ENCODE assay signal across 2 cellular contexts in genomic region chr15:71145648-71146047, GRCh38.
A peak's percentile ranks its signal among the peaks of the same experiment; 100 is the strongest.
TF ChIP-seq lines count a peak whose summit lies in the region.

No MANE protein-coding gene starts in this region.

TF ChIP-seq in A549, 52 proteins besides CTCF, POLR2A, EP300 and RAD21:
- no peak for TF ChIP-seq REST (IDR thresholded peaks at IDR 0.05)
- no peak for TF ChIP-seq NPAS2 (CRISPR knock-in tag; IDR thresholded peaks at IDR 0.05; ENCODE audit: borderline replicate concordance)
- no peak for TF ChIP-seq MYC (IDR thresholded peaks at IDR 0.05; ENCODE audit: borderline replicate concordance, low read length)
- TF ChIP-seq HOXB13 (CRISPR knock-in tag; IDR thresholded peaks at IDR 0.05; ENCODE audit: low read depth) = no peak
- no peak for TF ChIP-seq RCOR1 (IDR thresholded peaks at IDR 0.05; ENCODE audit: low read depth, low read length)

TF ChIP-seq in K562, 482 proteins besides CTCF, POLR2A, EP300 and RAD21 (continued from another document):
- TF ChIP-seq ZNF263 (CRISPR knock-in tag; IDR thresholded peaks at IDR 0.05; ENCODE audit: borderline replicate concordance) = 0 out of 2 replicates have a peak, but pooled peaks have one; percentile 22
- TF ChIP-seq ZNF274 (IDR thresholded peaks at IDR 0.05; ENCODE audit: borderline replicate concordance, low read depth, low read length) = no peak
- TF ChIP-seq PPARD (CRISPR knock-in tag; IDR thresholded peaks at IDR 0.05) = no peak
- TF ChIP-seq TEAD2 (tag; IDR thresholded peaks at IDR 0.05) = no peak
- TF ChIP-seq HOXB6 (CRISPR knock-in tag; IDR thresholded peaks at IDR 0.05; ENCODE audit: borderline replicate concordance) = no peak
TF ChIP-seq in K562: peak in this region for 1.
